25 cellular contexts compared by ENCODE assay signal in genomic region chr1:247500725-247501348, GRCh38. TPM values are rescaled to one million over a fixed set of nuclear protein-coding genes. Genes with fewer than 3 reads are reported as not detected.
A peak's percentile ranks its signal among the peaks of the same experiment; 100 is the strongest.
DNase-seq lines count a peak whose midpoint lies in the region; ATAC-seq and TF ChIP-seq lines count a peak whose summit lies in the region.
"Had no signal": no experiment of that assay in that cellular context is flagged by ENCODE, and none has a peak within 500 bp of the region (broad histone marks: within the 10 kb centered on the region; RNA-seq: fewer than 3 reads in every experiment).

No MANE protein-coding gene starts in this region.

- H3K4me1 Mint-ChIP-seq in naive thymus-derived CD4-positive, alpha-beta T cell = no peaks in the 10 kb centered on the region
- H3K4me1 Mint-ChIP-seq in endodermal cell = peaks cover 27% of the 10 kb centered on the region
- H3K4me1 Mint-ChIP-seq: CD4-positive, alpha-beta memory T cell; GM23338; T-cell had no signal

- H3K27ac ChIP-seq in naive thymus-derived CD4-positive, alpha-beta T cell (ENCODE audit: low read depth, low read length) = no peak overlapping the region
- H3K27ac ChIP-seq in OCI-LY7 (ENCODE audit: low read depth, low read length, poor library complexity, severe bottlenecking) (no peak overlapping the region), endodermal cell (ENCODE audit: low read depth, low read length) (no peak overlapping the region)
- H3K27ac ChIP-seq: A549 had no signal

- no peak overlapping the region for H3K9ac ChIP-seq in endodermal cell (ENCODE audit: extremely low read depth, low read length, poor library complexity, severe bottlenecking)
- H3K9ac ChIP-seq: SK-N-SH had no signal

- no peaks in the 10 kb centered on the region for H4K20me1 ChIP-seq in OCI-LY7 (ENCODE audit: insufficient read depth, low read length)

- H3K9me3 ChIP-seq in naive thymus-derived CD4-positive, alpha-beta T cell (ENCODE audit: control insufficient read depth in 2 of 3, low read length in 3 of 3) = no peaks in the 10 kb centered on the region
- H3K9me3 ChIP-seq in OCI-LY7 (ENCODE audit: low read length) (no peaks in the 10 kb centered on the region), endodermal cell (ENCODE audit: control insufficient read depth, low read length) (no peaks in the 10 kb centered on the region)
- H3K9me3 ChIP-seq: A549, Caco-2, HAP-1, SK-N-SH had no signal

- no peaks in the 10 kb centered on the region for H3K27me3 ChIP-seq in naive thymus-derived CD4-positive, alpha-beta T cell (ENCODE audit: control insufficient read depth in 2 of 2, insufficient read depth in 2 of 2, low read length in 2 of 2)
- no peaks in the 10 kb centered on the region for H3K27me3 ChIP-seq in endodermal cell (ENCODE audit: control insufficient read depth, insufficient read depth, low read length, poor library complexity, severe bottlenecking)

- BruUV-seq in OCI-LY7 (replicated peaks; lab: Mats Ljungman, UMichigan) = no TSS peak

- WGBS in endodermal cell (ENCODE audit: insufficient coverage in 1 of 2, insufficient read length in 1 of 2), 2 experiments = 91 to 100% methylated on average over 2 to 6 of the region's 7 CpGs

- H3K4me3 Mint-ChIP-seq in naive thymus-derived CD4-positive, alpha-beta T cell = no peak overlapping the region
- H3K4me3 Mint-ChIP-seq in endodermal cell = no peak overlapping the region
- H3K4me3 Mint-ChIP-seq: CD4-positive, alpha-beta memory T cell; GM23338; T-cell had no signal

- H3K9me3 Mint-ChIP-seq in naive thymus-derived CD4-positive, alpha-beta T cell = no peaks in the 10 kb centered on the region
- H3K9me3 Mint-ChIP-seq in endodermal cell = no peaks in the 10 kb centered on the region
- H3K9me3 Mint-ChIP-seq: CD4-positive, alpha-beta memory T cell; GM23338; T-cell had no signal

- no peaks in the 10 kb centered on the region for H3K9me2 ChIP-seq in OCI-LY7 (ENCODE audit: insufficient read depth, low read length)
- H3K9me2 ChIP-seq: SK-N-SH had no signal

- intact Hi-C loops in naive thymus-derived CD4-positive, alpha-beta T cell (cut with micrococcal nuclease) = no loop called here
- intact Hi-C loops in OCI-LY7 (cut with micrococcal nuclease; ENCODE audit: unreplicated experiment) = no loop called here
- intact Hi-C loops in Right ventricle myocardium superior (cut with DNase I) = no loop called here

- ATAC-seq in naive thymus-derived CD4-positive, alpha-beta T cell = peak; percentile 82
- ATAC-seq in Right ventricle myocardium superior (ENCODE audit: poor library complexity) = no peak
- ATAC-seq: A549, GM23338, PC-3, T-cell had no signal

- DNase-seq in AML-193 (lab: John Stamatoyannopoulos, UW) = peak; percentile 95
- DNase-seq in M059J (ENCODE audit: low read depth) = peak; percentile 5
- DNase-seq in NOMO-1 (lab: John Stamatoyannopoulos, UW; ENCODE audit: unreplicated experiment in 2 of 2) = peak; percentile 27 to 74
- DNase-seq in naive thymus-derived CD4-positive, alpha-beta T cell = no peak
- no peak for DNase-seq in OCI-LY7 (ENCODE audit: low spot score)
- DNase-seq in Right ventricle myocardium superior = no peak
- no peak for DNase-seq in endodermal cell
- DNase-seq: Caco-2; CD4-positive, alpha-beta memory T cell; DND-41; KBM-7; NCI-H1048; NCI-H1417 treated with DMSO at 0.1 percent for 48 hours; NCI-H187; NCI-H510A; PC-3; SHP77; SK-N-SH; T-cell had no signal

- H3K4me3 ChIP-seq in naive thymus-derived CD4-positive, alpha-beta T cell (ENCODE audit: low read length) = no peak overlapping the region
- H3K4me3 ChIP-seq in OCI-LY7 (ENCODE audit: low read depth, low read length, poor library complexity, severe bottlenecking) = no peak overlapping the region
- H3K4me3 ChIP-seq in endodermal cell (ENCODE audit: low read length) = no peak overlapping the region
- H3K4me3 ChIP-seq: A549, GM23338, HAP-1 had no signal

- no peak overlapping the region for H2AFZ ChIP-seq in OCI-LY7 (ENCODE audit: low read length)
- H2AFZ ChIP-seq: GM23338 had no signal

- no peaks in the 10 kb centered on the region for H3K79me2 ChIP-seq in OCI-LY7 (ENCODE audit: insufficient read depth, low read depth, low read length)

- H3K36me3 ChIP-seq in naive thymus-derived CD4-positive, alpha-beta T cell (ENCODE audit: control insufficient read depth in 2 of 3, insufficient read depth in 3 of 3, low read length in 3 of 3) = no peaks in the 10 kb centered on the region
- H3K36me3 ChIP-seq in OCI-LY7 (ENCODE audit: insufficient read depth, low read length) = no peaks in the 10 kb centered on the region
- no peaks in the 10 kb centered on the region for H3K36me3 ChIP-seq in endodermal cell (ENCODE audit: control insufficient read depth, insufficient read depth, low read length)
- H3K36me3 ChIP-seq: HAP-1 had no signal

- CTCF ChIA-PET in naive thymus-derived CD4-positive, alpha-beta T cell (lab: Charles Lee) = no interaction called here
- CTCF ChIA-PET in OCI-LY7 (lab: Charles Lee; ENCODE audit: unreplicated experiment) = no interaction called here

- no peak overlapping the region for H3K27ac Mint-ChIP-seq in naive thymus-derived CD4-positive, alpha-beta T cell
- H3K27ac Mint-ChIP-seq in endodermal cell = no peak overlapping the region
- H3K27ac Mint-ChIP-seq: CD4-positive, alpha-beta memory T cell; GM23338; T-cell had no signal

- H3K4me2 ChIP-seq in OCI-LY7 (ENCODE audit: low read length) = no peak overlapping the region
- H3K4me2 ChIP-seq: A549, GM23338, SK-N-SH had no signal

- H3K4me1 ChIP-seq in naive thymus-derived CD4-positive, alpha-beta T cell (ENCODE audit: control insufficient read depth in 2 of 2, insufficient read depth in 2 of 2, low read length in 2 of 2) = no peaks in the 10 kb centered on the region
- H3K4me1 ChIP-seq in OCI-LY7 (ENCODE audit: insufficient read depth, low read length, poor library complexity, severe bottlenecking) = no peaks in the 10 kb centered on the region
- H3K4me1 ChIP-seq in endodermal cell (ENCODE audit: control insufficient read depth, insufficient read depth, low read length) = peaks cover 7% of the 10 kb centered on the region
- H3K4me1 ChIP-seq: A549, Caco-2, HAP-1 had no signal

- H3K36me3 Mint-ChIP-seq in naive thymus-derived CD4-positive, alpha-beta T cell = no peaks in the 10 kb centered on the region
- no peaks in the 10 kb centered on the region for H3K36me3 Mint-ChIP-seq in endodermal cell (ENCODE audit: low read depth)
- H3K36me3 Mint-ChIP-seq: CD4-positive, alpha-beta memory T cell; T-cell had no signal

- peaks cover 4 to 21% (median 11%) of the 10 kb centered on the region in 5 donors for H3K27me3 Mint-ChIP-seq in naive thymus-derived CD4-positive, alpha-beta T cell
- no peaks in the 10 kb centered on the region for H3K27me3 Mint-ChIP-seq in endodermal cell (ENCODE audit: insufficient read depth)

- TF ChIP-seq CTCF in OCI-LY7 (conservative IDR thresholded peaks at IDR 0.05; ENCODE audit: low read length) (no peak), endodermal cell (conservative IDR thresholded peaks at IDR 0.05) (no peak)

- POLR2A ChIA-PET in naive thymus-derived CD4-positive, alpha-beta T cell (lab: Charles Lee) = no interaction called here
- POLR2A ChIA-PET in OCI-LY7 (lab: Charles Lee) = interaction anchor here (0.5 kb wide), 1 partner anchor 1018 kb away, joined by 3 read pairs; no protein-coding TSS in a partner anchor

RNA-seq across cellular contexts. Expression of gene OR2C3, which starts 35.4 kb away (rescaled TPM):
- not detected in 2 replicates for total RNA-seq in M059J (2014; rRNA removed; shearing (Covaris generic))
- total RNA-seq in naive thymus-derived CD4-positive, alpha-beta T cell = under 1 TPM in 1 of 5 experiments, not detected in 4; 0.05 TPM
- polyA plus RNA-seq in naive thymus-derived CD4-positive, alpha-beta T cell = not detected
- not detected in 2 replicates for total RNA-seq in OCI-LY7 (2014; rRNA removed; shearing (Covaris generic))
- total RNA-seq in OCI-LY7 (2022) (not detected in 2 replicates), Right ventricle myocardium superior (0.03 TPM), endodermal cell (not detected)
- polyA plus RNA-seq in endodermal cell (2013, experiment 1 of 2) = not detected
- polyA plus RNA-seq in endodermal cell (2013, experiment 2 of 2) = not detected
- total RNA-seq: Caco-2; CD4-positive, alpha-beta memory T cell; GM23338; HT1080; PC-3; RPMI7951; T-cell had no signal
- polyA plus RNA-seq: A549; BJ; CD4-positive, alpha-beta memory T cell; GM23338; SK-N-SH had no signal

RNA-seq across cellular contexts. Expression of gene OR2B11, which starts 42.9 kb away (rescaled TPM):
- total RNA-seq in M059J (2014; rRNA removed; shearing (Covaris generic)) = not detected in 2 replicates
- total RNA-seq in naive thymus-derived CD4-positive, alpha-beta T cell = not detected
- under 1 TPM in 1 of 2 donors, not detected in 1; 0.12 TPM for polyA plus RNA-seq in naive thymus-derived CD4-positive, alpha-beta T cell
- total RNA-seq in OCI-LY7 (2014; rRNA removed; shearing (Covaris generic)) = not detected in 2 replicates
- total RNA-seq in OCI-LY7 (2022) = not detected in 2 replicates
- not detected for total RNA-seq in Right ventricle myocardium superior
- total RNA-seq in endodermal cell = not detected
- not detected for polyA plus RNA-seq in endodermal cell (2013, experiment 1 of 2)
- not detected for polyA plus RNA-seq in endodermal cell (2013, experiment 2 of 2)
- total RNA-seq: Caco-2; CD4-positive, alpha-beta memory T cell; GM23338; HT1080; PC-3; RPMI7951; T-cell had no signal
- polyA plus RNA-seq: A549; BJ; CD4-positive, alpha-beta memory T cell; GM23338; SK-N-SH had no signal

RNA-seq across cellular contexts. Expression of gene GCSAML, which starts 48.1 kb away (rescaled TPM):
- total RNA-seq in M059J (2014; rRNA removed; shearing (Covaris generic)) = 0.42 and 0.84 TPM in 2 replicates
- 1 to 10 TPM in 2 of 5 experiments, under 1 TPM in 3; 0.08 to 9.5 (median 0.49) TPM for total RNA-seq in naive thymus-derived CD4-positive, alpha-beta T cell
- under 1 TPM in 1 of 2 donors, not detected in 1; 0.14 TPM for polyA plus RNA-seq in naive thymus-derived CD4-positive, alpha-beta T cell
- not detected in 2 replicates for total RNA-seq in OCI-LY7 (2014; rRNA removed; shearing (Covaris generic))
- not detected in 2 replicates for total RNA-seq in OCI-LY7 (2022)
- 0.24 TPM for total RNA-seq in Right ventricle myocardium superior
- not detected for total RNA-seq in endodermal cell
- not detected for polyA plus RNA-seq in endodermal cell (2013, experiment 1 of 2)
- polyA plus RNA-seq in endodermal cell (2013, experiment 2 of 2) = not detected
- total RNA-seq: Caco-2; CD4-positive, alpha-beta memory T cell; GM23338; HT1080; PC-3 had no signal
- polyA plus RNA-seq: A549; BJ; CD4-positive, alpha-beta memory T cell; GM23338; SK-N-SH had no signal

Comparison
In these comparisons a context has a peak if more than half of its experiments do, and no peak if none do; other contexts are left out.
1. DNase-seq: peak in AML-193 (2 of 2), M059J (single experiment) and NOMO-1 (2 of 2); none in naive thymus-derived CD4-positive, alpha-beta T cell (0 of 9), OCI-LY7 (single experiment), Right ventricle myocardium superior (single experiment) and endodermal cell (single experiment).